ENCODE assay signal across 8 cellular contexts in the genomic region with DNA sequence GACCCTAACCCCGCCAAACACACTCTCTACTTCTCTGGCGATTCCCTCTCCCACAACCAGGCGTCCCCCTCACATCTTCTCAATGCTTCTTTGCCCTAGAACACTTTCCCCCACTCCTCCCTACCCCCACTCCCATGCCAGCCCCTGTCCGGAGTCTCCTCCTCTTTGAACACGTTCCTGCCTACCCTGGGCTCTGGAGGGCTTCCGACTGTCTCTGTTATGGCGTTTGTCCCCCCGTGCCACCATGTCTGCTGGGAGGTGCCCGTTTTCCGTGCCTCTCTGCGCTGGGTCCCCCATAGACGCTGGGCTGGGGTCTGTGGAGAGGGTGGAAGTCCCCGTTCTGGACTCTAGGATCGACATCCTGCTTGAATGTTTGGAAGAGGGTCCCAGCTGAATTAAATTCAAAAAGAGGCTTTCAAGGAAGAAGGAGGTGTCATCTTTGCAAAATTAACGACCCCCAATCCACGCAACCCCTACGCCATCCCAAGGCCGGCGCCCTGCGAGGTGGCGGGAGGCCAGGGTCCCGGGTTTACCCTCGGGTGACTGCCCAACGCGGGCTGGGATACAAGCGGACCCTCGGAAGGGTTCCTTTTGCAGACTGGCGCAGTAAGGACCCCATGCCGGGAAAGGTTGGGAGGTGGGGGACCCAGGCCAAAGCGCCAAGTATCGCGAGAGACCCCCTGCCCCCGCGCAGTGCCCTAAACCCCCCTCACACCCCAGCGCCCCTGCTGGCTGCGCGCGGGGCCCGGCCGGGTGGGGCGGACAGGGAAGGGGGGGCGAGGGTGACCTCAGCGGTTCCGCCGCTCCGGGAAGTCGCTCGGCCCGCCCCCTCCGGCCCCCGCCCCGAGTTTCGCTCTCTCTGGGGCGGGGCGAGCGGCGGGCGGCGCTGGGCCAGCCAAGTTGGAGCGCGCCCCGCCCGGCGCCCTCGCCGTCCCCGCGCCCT. TPM values are rescaled to one million over a fixed set of nuclear protein-coding genes. Genes with fewer than 3 reads are reported as not detected.
DNase-seq lines count a peak whose midpoint lies in the region; ATAC-seq and TF ChIP-seq lines count a peak whose summit lies in the region.

No MANE protein-coding gene starts in this region.

- no peaks in the 10 kb centered on the region for H3K9me3 Mint-ChIP-seq in GM23338
- no peaks in the 10 kb centered on the region for H3K9me3 Mint-ChIP-seq in activated CD8-positive, alpha-beta T cell treated with anti-CD3 and anti-CD28 coated beads for 36 hours

- H3K27me3 ChIP-seq in GM23338 (ENCODE audit: insufficient read depth) = peaks cover 63% of the 10 kb centered on the region

- H3K36me3 Mint-ChIP-seq in GM23338 (ENCODE audit: low read depth) = no peaks in the 10 kb centered on the region
- H3K36me3 Mint-ChIP-seq in activated CD8-positive, alpha-beta T cell treated with anti-CD3 and anti-CD28 coated beads for 36 hours (ENCODE audit: low read depth) = no peaks in the 10 kb centered on the region

- POLR2A ChIA-PET in activated CD8-positive, alpha-beta T cell treated with anti-CD3 and anti-CD28 coated beads for 36 hours (lab: Charles Lee) = interaction anchor here (0.8 to 1.3 kb wide), 2 partner anchors 9 to 46 kb away, joined by 3 to 4 read pairs; no protein-coding TSS in a partner anchor

- H3K4me1 ChIP-seq in GM23338 (ENCODE audit: insufficient read depth) = peaks cover 30% of the 10 kb centered on the region

- no peaks in the 10 kb centered on the region for H4K20me1 ChIP-seq in GM23338 (replicated peaks; ENCODE audit: insufficient read depth)

- peaks cover 12% of the 10 kb centered on the region; the same call in 1 of the 2 replicates for H3F3A ChIP-seq in GM23338 (replicated peaks; ENCODE audit: low read depth)

- CTCF ChIA-PET in activated CD8-positive, alpha-beta T cell treated with anti-CD3 and anti-CD28 coated beads for 36 hours (lab: Charles Lee) = interaction anchor here (1.1 to 2.6 kb wide), 2 partner anchors 12 to 26 kb away, joined by 3 to 8 read pairs; no protein-coding TSS in a partner anchor

- peaks cover 36% of the 10 kb centered on the region for H3K4me1 Mint-ChIP-seq in GM23338
- H3K4me1 Mint-ChIP-seq in activated CD8-positive, alpha-beta T cell treated with anti-CD3 and anti-CD28 coated beads for 36 hours (ENCODE audit: low read depth) = peaks cover 18% of the 10 kb centered on the region

- TF ChIP-seq CTCF in GM23338 (conservative IDR thresholded peaks at IDR 0.05; ENCODE audit: low read depth in 2 of 2) = peak; percentile 37 to 45
- peak; percentile 54 for TF ChIP-seq CTCF in activated CD8-positive, alpha-beta T cell treated with anti-CD3 and anti-CD28 coated beads for 36 hours (IDR thresholded peaks at IDR 0.05)

- ATAC-seq in GM23338 = peak; percentile 54
- ATAC-seq in activated CD8-positive, alpha-beta T cell treated with anti-CD3 and anti-CD28 coated beads for 36 hours = peak; percentile 79

- peak overlapping the region; percentile 95 for H3K4me3 ChIP-seq in GM23338

- H3K36me3 ChIP-seq in GM23338 (ENCODE audit: insufficient read depth) = no peaks in the 10 kb centered on the region

- H3K9me2 ChIP-seq in GM23338 (ENCODE audit: insufficient read depth) = no peaks in the 10 kb centered on the region

- peaks cover 59% of the 10 kb centered on the region for H3K27me3 Mint-ChIP-seq in GM23338 (ENCODE audit: insufficient read depth, low read depth, poor library complexity)
- H3K27me3 Mint-ChIP-seq in activated CD8-positive, alpha-beta T cell treated with anti-CD3 and anti-CD28 coated beads for 36 hours = no peaks in the 10 kb centered on the region

- intact Hi-C loops in activated CD8-positive, alpha-beta T cell treated with anti-CD3 and anti-CD28 coated beads for 36 hours (cut with micrococcal nuclease) = no loop called here

- 0 out of 2 replicates have a peak overlapping the region, but pooled peaks have one; percentile 8 for H3K27ac Mint-ChIP-seq in GM23338
- peak overlapping the region; percentile 43 for H3K27ac Mint-ChIP-seq in activated CD8-positive, alpha-beta T cell treated with anti-CD3 and anti-CD28 coated beads for 36 hours

- peak overlapping the region; percentile 99 for H3K4me2 ChIP-seq in GM23338

- no peaks in the 10 kb centered on the region for H3K79me2 ChIP-seq in GM23338 (replicated peaks; ENCODE audit: insufficient read depth)

- no peak overlapping the region for H3K27ac ChIP-seq in GM23338 (ENCODE audit: low read depth)

- DNase-seq in Daoy (ENCODE audit: low read depth) (peak; percentile 81), GM23338 (ENCODE audit: low spot score) (peak; percentile 86), NCI-H2196 (lab: John Stamatoyannopoulos, UW; ENCODE audit: unreplicated experiment) (peak; percentile 52), lung microvascular endothelial cell (ENCODE audit: low read depth in 2 of 2) (peak; percentile 72 to 85), NCI-H2107 (lab: John Stamatoyannopoulos, UW) (no peak)
- peak; percentile 82 for DNase-seq in activated CD8-positive, alpha-beta T cell treated with anti-CD3 and anti-CD28 coated beads for 36 hours
- DNase-seq in effector CD4-positive, alpha-beta T cell = peak; percentile 74
- DNase-seq in stimulated activated CD8-positive, alpha-beta memory T cell treated with anti-CD3 and anti-CD28 coated beads, Interleukin-12 subunit alpha, Interleukin-12 subunit beta, amount 100 ng/mL, for 24 hours (ENCODE audit: extremely low read depth) = peak; percentile 68

- peak overlapping the region; percentile 99 for H2AFZ ChIP-seq in GM23338

- peak overlapping the region; percentile 81 for H3K4me3 Mint-ChIP-seq in GM23338
- H3K4me3 Mint-ChIP-seq in activated CD8-positive, alpha-beta T cell treated with anti-CD3 and anti-CD28 coated beads for 36 hours = peak overlapping the region; percentile 47

TF ChIP-seq in GM23338, 12 proteins besides CTCF, POLR2A, EP300 and RAD21:
- TF ChIP-seq CREB1 (CRISPR knock-in tag; IDR thresholded peaks at IDR 0.05; ENCODE audit: low read depth) (peak; percentile 14; the same call in 1 of the 2 replicates), POLR2AphosphoS5 (IDR thresholded peaks at IDR 0.05; ENCODE audit: low read depth) (peak; percentile 16; the same call in 1 of the 2 replicates), EZH2 (IDR thresholded peaks at IDR 0.05; ENCODE audit: low read depth, unreplicated experiment) (peak; percentile 36), NANOG (IDR thresholded peaks at IDR 0.05; ENCODE audit: borderline replicate concordance) (no peak)

RNA-seq across cellular contexts. Expression of gene ZBTB42, which starts 1.0 kb away (rescaled TPM):
- 2.4 and 2.9 TPM in 2 replicates for total RNA-seq in Daoy (2014; rRNA removed; shearing (Covaris generic))
- 4.4 and 7.5 TPM in 2 replicates for total RNA-seq in GM23338 (2014; rRNA removed; shearing (Covaris generic))
- 0.66 and 0.70 TPM in 2 replicates for polyA plus RNA-seq in GM23338 (2016; fragmentation: Nextera tagmentation; extraction: Ambion mirVana)
- total RNA-seq in activated CD8-positive, alpha-beta T cell treated with anti-CD3 and anti-CD28 coated beads for 36 hours = 1 to 10 TPM; 1.3 TPM
- 2.6 and 4.4 TPM in 2 replicates for total RNA-seq in lung microvascular endothelial cell

RNA-seq across cellular contexts. Expression of gene AKT1, which starts 4.4 kb away (rescaled TPM):
- total RNA-seq in Daoy (2014; rRNA removed; shearing (Covaris generic)) = 125 and 141 TPM in 2 replicates
- 74.3 and 78.7 TPM in 2 replicates for total RNA-seq in GM23338 (2014; rRNA removed; shearing (Covaris generic))
- polyA plus RNA-seq in GM23338 (2016; fragmentation: Nextera tagmentation; extraction: Ambion mirVana) = 19.2 and 23.7 TPM in 2 replicates
- 100 to 1,000 TPM; 116 to 121 TPM for total RNA-seq in activated CD8-positive, alpha-beta T cell treated with anti-CD3 and anti-CD28 coated beads for 36 hours
- total RNA-seq in lung microvascular endothelial cell = 107 and 129 TPM in 2 replicates

RNA-seq across cellular contexts. Expression of gene SIVA1, which starts 47.0 kb away (rescaled TPM):
- 525 and 582 TPM in 2 replicates for total RNA-seq in Daoy (2014; rRNA removed; shearing (Covaris generic))
- 381 and 392 TPM in 2 replicates for total RNA-seq in GM23338 (2014; rRNA removed; shearing (Covaris generic))
- 215 and 225 TPM in 2 replicates for polyA plus RNA-seq in GM23338 (2016; fragmentation: Nextera tagmentation; extraction: Ambion mirVana)
- 100 to 1,000 TPM; 115 to 125 TPM for total RNA-seq in activated CD8-positive, alpha-beta T cell treated with anti-CD3 and anti-CD28 coated beads for 36 hours
- 77.4 and 82.3 TPM in 2 replicates for total RNA-seq in lung microvascular endothelial cell
